8 cellular contexts compared by ENCODE assay signal in the genomic region with DNA sequence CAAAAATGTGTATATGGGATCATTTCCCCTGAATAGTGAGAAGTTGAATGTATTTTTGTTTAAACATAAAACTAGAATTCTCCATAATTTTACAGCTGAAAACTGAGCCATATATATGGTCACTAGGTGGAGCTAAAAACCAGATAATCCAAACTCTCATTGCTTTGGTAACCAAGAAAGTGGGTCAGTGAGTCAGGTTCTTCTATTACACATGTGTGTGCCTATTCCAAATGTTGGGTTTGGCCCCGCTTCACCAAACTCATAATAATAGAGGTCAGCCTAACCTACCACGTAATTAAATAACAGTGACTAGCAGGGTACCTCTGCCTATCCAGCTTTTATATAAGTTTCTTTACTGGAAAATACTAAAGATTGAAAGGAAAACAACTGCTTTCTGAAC. TPM values are rescaled to one million over a fixed set of nuclear protein-coding genes. Genes with fewer than 3 reads are reported as not detected.
DNase-seq lines count a peak whose midpoint lies in the region; ATAC-seq and TF ChIP-seq lines count a peak whose summit lies in the region.

No MANE protein-coding gene starts in this region.

- H3K4me3 ChIP-seq in LNCaP clone FGC (ENCODE audit: low read depth, low read length) (no peak overlapping the region), testis (no peak overlapping the region)

- peak; percentile 76 for ATAC-seq in GM18502 (IDR thresholded peaks at IDR 0.05; ENCODE audit: poor library complexity, unreplicated experiment)
- ATAC-seq in central memory CD8-positive, alpha-beta T cell (replicated peaks; ENCODE audit: extremely low read depth, poor library complexity, severe bottlenecking), result peak; percentile 75

- intact Hi-C loops in testis (cut with DNase I; ENCODE audit: low total_unique reads), result loop anchor here (5.0 kb wide), 1 partner anchor 260 kb away; no protein-coding TSS in a partner anchor

- no peak for TF ChIP-seq POLR2A in testis (IDR thresholded peaks at IDR 0.05)

- H3K4me3 Mint-ChIP-seq in central memory CD8-positive, alpha-beta T cell, result no peak overlapping the region

- TF ChIP-seq CTCF in C4-2B (conservative IDR thresholded peaks at IDR 0.05) (peak; percentile 32), LNCaP clone FGC (IDR thresholded peaks at IDR 0.05; ENCODE audit: control insufficient read depth, extremely low read depth, insufficient read depth) (peak; percentile 33), testis (IDR thresholded peaks at IDR 0.05) (peak; percentile 56 to 81 (median 65))

- no peaks in the 10 kb centered on the region for H3K9me3 Mint-ChIP-seq in central memory CD8-positive, alpha-beta T cell

- DNase-seq in LNCaP clone FGC (ENCODE audit: low read depth), result no peak
- peak; percentile 85 for DNase-seq in RKO (ENCODE audit: low spot score)
- no peak for DNase-seq in central memory CD8-positive, alpha-beta T cell (ENCODE audit: low spot score in 2 of 2)
- peak; percentile 75 for DNase-seq in left kidney (ENCODE audit: low read depth, low spot score)
- peak; percentile 43 for DNase-seq in testis
- DNase-seq in effector CD4-positive, alpha-beta T cell, result no peak

- H3K4me1 Mint-ChIP-seq in central memory CD8-positive, alpha-beta T cell, result no peaks in the 10 kb centered on the region

- H3K27ac Mint-ChIP-seq in central memory CD8-positive, alpha-beta T cell (ENCODE audit: low read depth), result no peak overlapping the region

- no peaks in the 10 kb centered on the region for H3K27me3 Mint-ChIP-seq in central memory CD8-positive, alpha-beta T cell

- 16 to 25% methylated on average over 2 of the region's 2 CpGs for WGBS in testis, 2 donors

- no peaks in the 10 kb centered on the region for H3K9me3 ChIP-seq in testis

- H3K4me1 ChIP-seq in testis, result peaks cover 3% of the 10 kb centered on the region

- H3K27ac ChIP-seq in C4-2B (no peak overlapping the region), testis (no peak overlapping the region)

- no peaks in the 10 kb centered on the region for H3K36me3 Mint-ChIP-seq in central memory CD8-positive, alpha-beta T cell (ENCODE audit: insufficient read depth)

- no peaks in the 10 kb centered on the region for H3K27me3 ChIP-seq in testis

- no peaks in the 10 kb centered on the region for H3K36me3 ChIP-seq in testis (ENCODE audit: low read depth, missing control alignments)

RNA-seq across cellular contexts. Expression of a gene that starts 19.3 kb away (rescaled TPM):
- total RNA-seq in testis, result 10 to 100 TPM; 22.1 to 27.0 TPM
- polyA plus RNA-seq in testis (ENCODE audit: insufficient read depth, low read depth, low replicate concordance), result 19.4 TPM

Comparison
In these comparisons a context has a peak if more than half of its experiments do, and no peak if none do; other contexts are left out.
1. DNase-seq: peak in RKO (single experiment), left kidney (single experiment) and testis (single experiment); none in LNCaP clone FGC (single experiment), central memory CD8-positive, alpha-beta T cell (0 of 2) and effector CD4-positive, alpha-beta T cell (single experiment).
2. Peak in every context shown above with its lines, with median percentiles within 50 percentile points of each other: CTCF ChIP-seq.